ENCODE assay signal across 8 cellular contexts in the genomic region with DNA sequence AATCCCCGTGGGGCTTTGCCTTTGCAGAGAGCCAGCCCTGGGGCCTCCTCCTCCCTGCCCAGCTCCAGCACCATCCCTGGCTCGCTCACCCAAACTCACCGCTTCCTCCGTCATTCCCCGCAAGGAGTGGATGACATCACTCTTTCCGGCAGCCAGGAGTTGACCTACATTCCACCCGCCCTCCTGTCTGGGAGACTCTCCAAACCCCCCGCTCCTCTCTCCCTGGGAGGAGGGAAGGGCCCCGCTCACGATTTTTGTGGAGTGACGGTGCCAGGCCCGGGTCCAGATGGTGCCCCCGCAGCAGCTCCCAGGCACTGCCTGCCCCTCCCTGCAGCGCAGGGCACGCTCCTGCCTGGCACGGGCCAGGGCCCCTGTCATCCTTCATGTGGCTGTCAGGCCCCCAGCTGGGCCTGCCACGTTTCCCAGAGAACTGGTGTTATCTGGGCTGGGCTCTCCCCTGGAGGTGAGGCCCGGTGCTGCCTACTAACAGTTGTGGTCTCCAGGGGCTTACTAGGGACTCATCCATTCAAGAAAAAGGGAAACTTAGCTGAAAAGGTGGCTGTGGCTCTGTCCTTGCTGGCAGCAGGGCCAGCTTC. TPM values are rescaled to one million over a fixed set of nuclear protein-coding genes. Genes with fewer than 3 reads are reported as not detected.
DNase-seq lines count a peak whose midpoint lies in the region; ATAC-seq and TF ChIP-seq lines count a peak whose summit lies in the region.

No MANE protein-coding gene starts in this region.

- no peak overlapping the region for H3K27ac Mint-ChIP-seq in endothelial cell (ENCODE audit: unreplicated experiment)
- peak overlapping the region; percentile 92 for H3K27ac Mint-ChIP-seq in mesothelial cell of epicardium

- H3K9me3 Mint-ChIP-seq in endothelial cell (ENCODE audit: unreplicated experiment) (no peaks in the 10 kb centered on the region), mesothelial cell of epicardium (no peaks in the 10 kb centered on the region)

- H3K4me1 Mint-ChIP-seq in endothelial cell (ENCODE audit: unreplicated experiment) (no peaks in the 10 kb centered on the region), mesothelial cell of epicardium (peaks cover 12% of the 10 kb centered on the region)

- DNase-seq in DMS79 (lab: John Stamatoyannopoulos, UW) (peak; percentile 62), NCI-H345 (lab: John Stamatoyannopoulos, UW) (peak; percentile 75), endothelial cell (ENCODE audit: low spot score) (peak; percentile 44), mesothelial cell of epicardium (ENCODE audit: low spot score in 2 of 2, unreplicated experiment in 2 of 2) (peak; percentile 65 to 80), NCI-H526 (lab: John Stamatoyannopoulos, UW) (no peak), SIG-M5 treated with dmso at 0.1 percent for 504 hours (lab: John Stamatoyannopoulos, UW; ENCODE audit: unreplicated experiment) (no peak)

- TF ChIP-seq CTCF in endothelial cell (IDR thresholded peaks at IDR 0.05; ENCODE audit: unreplicated experiment) (no peak), mesothelial cell of epicardium (IDR thresholded peaks at IDR 0.05; ENCODE audit: unreplicated experiment) (no peak)

- H3K36me3 Mint-ChIP-seq in endothelial cell (ENCODE audit: low read depth, unreplicated experiment) (no peaks in the 10 kb centered on the region), mesothelial cell of epicardium (no peaks in the 10 kb centered on the region)

- H3K4me3 Mint-ChIP-seq in endothelial cell (ENCODE audit: unreplicated experiment) = no peak overlapping the region
- no peak overlapping the region for H3K4me3 Mint-ChIP-seq in mesothelial cell of epicardium

- peaks cover 3% of the 10 kb centered on the region for H3K27me3 Mint-ChIP-seq in endothelial cell (ENCODE audit: unreplicated experiment)
- H3K27me3 Mint-ChIP-seq in mesothelial cell of epicardium (ENCODE audit: low read depth) = no peaks in the 10 kb centered on the region

- ATAC-seq in GM21423 (IDR thresholded peaks at IDR 0.05; ENCODE audit: unreplicated experiment) (no peak), esophagus mucosa (no peak)

RNA-seq across cellular contexts. Expression of a gene that starts 52.3 kb away (rescaled TPM):
- total RNA-seq in endothelial cell (ENCODE audit: unreplicated experiment) (0.38 TPM), mesothelial cell of epicardium (6.4 to 8.3 TPM (median 8.1 TPM) in 3 replicates), esophagus mucosa (0.24 TPM)

Comparison
In these comparisons a context has a peak if more than half of its experiments do, and no peak if none do; other contexts are left out.
1. DNase-seq: peak in DMS79 (single experiment), NCI-H345 (single experiment), endothelial cell (single experiment) and mesothelial cell of epicardium (2 of 2); none in NCI-H526 (0 of 2) and SIG-M5 treated with dmso at 0.1 percent for 504 hours (single experiment).